1 cellular context compared by ENCODE assay signal in the genomic region with DNA sequence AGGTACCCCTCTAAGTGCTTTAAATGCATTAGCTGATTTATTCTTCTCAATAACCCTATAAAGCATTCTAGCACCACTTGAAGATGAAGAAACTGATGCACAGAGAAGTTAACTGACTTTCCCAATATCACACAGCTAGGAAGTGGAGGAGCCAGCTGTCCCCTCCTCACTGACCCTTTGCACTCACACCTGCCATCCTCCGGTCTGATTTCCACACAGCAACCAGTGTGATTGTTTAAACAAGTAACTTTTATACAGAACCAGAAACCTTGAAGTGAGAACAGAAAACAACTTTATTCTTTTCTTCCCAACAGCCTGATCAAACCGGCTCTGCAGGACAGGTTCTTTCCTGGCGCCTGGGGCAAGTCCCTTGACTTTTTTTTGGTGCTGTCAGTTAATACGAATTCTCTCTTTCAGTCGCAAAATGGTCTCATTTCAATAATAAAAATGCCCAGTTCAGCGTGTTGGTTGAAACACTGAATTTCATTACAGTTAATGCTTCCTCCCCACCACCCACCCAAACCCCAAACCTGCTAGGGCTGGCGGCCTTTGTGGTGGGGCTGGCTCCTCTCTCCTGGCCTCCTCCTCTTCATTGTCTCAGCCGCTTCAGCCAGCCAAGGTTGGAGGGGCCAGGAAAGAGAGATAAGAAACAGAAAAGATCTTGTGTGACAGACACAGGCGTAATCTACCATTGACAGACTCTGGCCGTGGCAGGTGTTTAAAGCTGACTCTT.
TF ChIP-seq lines count a peak whose summit lies in the region.

No MANE protein-coding gene starts in this region.

TF ChIP-seq in K562, 482 proteins besides CTCF, POLR2A, EP300 and RAD21 (continued from another document and continues in another):
- TF ChIP-seq TOE1 (IDR thresholded peaks at IDR 0.05; ENCODE audit: borderline replicate concordance) = peak; percentile 40; the same call in 1 of the 2 replicates
- no peak for TF ChIP-seq TOE1 (CRISPR knock-in tag; IDR thresholded peaks at IDR 0.05; ENCODE audit: borderline replicate concordance, low read depth)
- TF ChIP-seq ZNF589 (CRISPR knock-in tag; IDR thresholded peaks at IDR 0.05; ENCODE audit: low read depth) = peak; percentile 97
- peak; percentile 87 for TF ChIP-seq JUND (IDR thresholded peaks at IDR 0.05; ENCODE audit: borderline replicate concordance, low read depth, low read length)
- TF ChIP-seq JUND (tag; IDR thresholded peaks at IDR 0.05; ENCODE audit: borderline replicate concordance, low read depth, low read length) = no peak; the same call in 2 of the 3 replicates
- peak; percentile 54 to 84 for TF ChIP-seq MAZ (CRISPR knock-in tag; conservative IDR thresholded peaks at IDR 0.05 in 1 of 2, IDR thresholded peaks at IDR 0.05 in 1 of 2)
- TF ChIP-seq ARID1B (IDR thresholded peaks at IDR 0.05) = peak; percentile 100
- peak; percentile 80 for TF ChIP-seq NEUROD1 (IDR thresholded peaks at IDR 0.05; ENCODE audit: borderline replicate concordance, low read depth, low read length, partially characterized antibody)
- TF ChIP-seq PHTF2 (CRISPR knock-in tag; IDR thresholded peaks at IDR 0.05) = no peak
- TF ChIP-seq HMGN3 (IDR thresholded peaks at IDR 0.05; ENCODE audit: borderline replicate concordance, extremely low read depth, insufficient read length, low read depth, low read length) = peak; percentile 95
- peak in 1 of 2 experiments; percentile 75; a peak in 2 of 4 replicates for TF ChIP-seq ETV6 (IDR thresholded peaks at IDR 0.05; ENCODE audit: borderline replicate concordance in 1 of 2, low read depth in 2 of 2, low read length in 1 of 2)
- no peak for TF ChIP-seq ETV6 (CRISPR knock-in tag; IDR thresholded peaks at IDR 0.05; ENCODE audit: borderline replicate concordance)
- peak; percentile 98 for TF ChIP-seq DMBX1 (CRISPR knock-in tag; IDR thresholded peaks at IDR 0.05; ENCODE audit: borderline replicate concordance)
- TF ChIP-seq ZNF41 (CRISPR knock-in tag; conservative IDR thresholded peaks at IDR 0.05) = 0 out of 2 replicates have a peak, but pooled peaks have one; percentile 25
- TF ChIP-seq NR3C1 (CRISPR knock-in tag; IDR thresholded peaks at IDR 0.05) = no peak
- no peak for TF ChIP-seq NR4A1 (CRISPR knock-in tag; IDR thresholded peaks at IDR 0.05)
- TF ChIP-seq NR4A1 (tag; IDR thresholded peaks at IDR 0.05) = 0 out of 2 replicates have a peak, but pooled peaks have one; percentile 50
- TF ChIP-seq GATAD2B (IDR thresholded peaks at IDR 0.05; ENCODE audit: borderline replicate concordance) = 0 out of 2 replicates have a peak, but pooled peaks have one; percentile 51
- TF ChIP-seq EP400 (IDR thresholded peaks at IDR 0.05) = peak; percentile 28; the same call in 1 of the 2 replicates
- peak; percentile 96 for TF ChIP-seq PHB2 (IDR thresholded peaks at IDR 0.05; ENCODE audit: low read depth)
- peak; percentile 68; the same call in 1 of the 2 replicates for TF ChIP-seq ATF4 (CRISPR knock-in tag; IDR thresholded peaks at IDR 0.05)
- TF ChIP-seq ZNF644 (tag; IDR thresholded peaks at IDR 0.05; ENCODE audit: low read depth) = peak; percentile 90; the same call in 1 of the 2 replicates
- 0 out of 2 replicates have a peak, but pooled peaks have one; percentile 12 for TF ChIP-seq ZNF239 (CRISPR knock-in tag; IDR thresholded peaks at IDR 0.05)
- peak; percentile 96 for TF ChIP-seq NFIC (IDR thresholded peaks at IDR 0.05)
- TF ChIP-seq E2F3 (CRISPR knock-in tag; IDR thresholded peaks at IDR 0.05) = no peak
- TF ChIP-seq, protein P1, sequence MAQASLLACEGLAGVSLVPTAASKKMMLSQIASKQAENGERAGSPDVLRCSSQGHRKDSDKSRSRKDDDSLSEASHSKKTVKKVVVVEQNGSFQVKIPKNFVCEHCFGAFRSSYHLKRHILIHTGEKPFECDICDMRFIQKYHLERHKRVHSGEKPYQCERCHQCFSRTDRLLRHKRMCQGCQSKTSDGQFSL (CRISPR knock-in tag; IDR thresholded peaks at IDR 0.05) = peak; percentile 61; the same call in 1 of the 2 replicates
- TF ChIP-seq, protein P1 (tag; IDR thresholded peaks at IDR 0.05) = peak in 1 of 2 experiments; percentile 67; a peak in 1 of 4 replicates
- TF ChIP-seq, protein P2, sequence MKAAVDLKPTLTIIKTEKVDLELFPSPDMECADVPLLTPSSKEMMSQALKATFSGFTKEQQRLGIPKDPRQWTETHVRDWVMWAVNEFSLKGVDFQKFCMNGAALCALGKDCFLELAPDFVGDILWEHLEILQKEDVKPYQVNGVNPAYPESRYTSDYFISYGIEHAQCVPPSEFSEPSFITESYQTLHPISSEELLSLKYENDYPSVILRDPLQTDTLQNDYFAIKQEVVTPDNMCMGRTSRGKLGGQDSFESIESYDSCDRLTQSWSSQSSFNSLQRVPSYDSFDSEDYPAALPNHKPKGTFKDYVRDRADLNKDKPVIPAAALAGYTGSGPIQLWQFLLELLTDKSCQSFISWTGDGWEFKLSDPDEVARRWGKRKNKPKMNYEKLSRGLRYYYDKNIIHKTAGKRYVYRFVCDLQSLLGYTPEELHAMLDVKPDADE (conservative IDR thresholded peaks at IDR 0.05; ENCODE audit: control insufficient read depth, low read depth, low read length) = peak; percentile 84
- peak; percentile 42; the same call in 1 of the 2 replicates for TF ChIP-seq MYC (IDR thresholded peaks at IDR 0.05; ENCODE audit: low read depth, low read length)
- TF ChIP-seq MYC (CRISPR knock-in tag; IDR thresholded peaks at IDR 0.05; ENCODE audit: borderline replicate concordance, low read depth) = no peak
- peak; percentile 30; the same call in 1 of the 2 replicates for TF ChIP-seq RAD51 (IDR thresholded peaks at IDR 0.05; ENCODE audit: borderline replicate concordance, low read depth)
- TF ChIP-seq NONO (IDR thresholded peaks at IDR 0.05; ENCODE audit: low read depth in 2 of 2, low read length in 1 of 2) = 0 out of 4 replicates have a peak, but pooled peaks of 1 of the 2 experiments have one; percentile 67
- TF ChIP-seq, protein P3, sequence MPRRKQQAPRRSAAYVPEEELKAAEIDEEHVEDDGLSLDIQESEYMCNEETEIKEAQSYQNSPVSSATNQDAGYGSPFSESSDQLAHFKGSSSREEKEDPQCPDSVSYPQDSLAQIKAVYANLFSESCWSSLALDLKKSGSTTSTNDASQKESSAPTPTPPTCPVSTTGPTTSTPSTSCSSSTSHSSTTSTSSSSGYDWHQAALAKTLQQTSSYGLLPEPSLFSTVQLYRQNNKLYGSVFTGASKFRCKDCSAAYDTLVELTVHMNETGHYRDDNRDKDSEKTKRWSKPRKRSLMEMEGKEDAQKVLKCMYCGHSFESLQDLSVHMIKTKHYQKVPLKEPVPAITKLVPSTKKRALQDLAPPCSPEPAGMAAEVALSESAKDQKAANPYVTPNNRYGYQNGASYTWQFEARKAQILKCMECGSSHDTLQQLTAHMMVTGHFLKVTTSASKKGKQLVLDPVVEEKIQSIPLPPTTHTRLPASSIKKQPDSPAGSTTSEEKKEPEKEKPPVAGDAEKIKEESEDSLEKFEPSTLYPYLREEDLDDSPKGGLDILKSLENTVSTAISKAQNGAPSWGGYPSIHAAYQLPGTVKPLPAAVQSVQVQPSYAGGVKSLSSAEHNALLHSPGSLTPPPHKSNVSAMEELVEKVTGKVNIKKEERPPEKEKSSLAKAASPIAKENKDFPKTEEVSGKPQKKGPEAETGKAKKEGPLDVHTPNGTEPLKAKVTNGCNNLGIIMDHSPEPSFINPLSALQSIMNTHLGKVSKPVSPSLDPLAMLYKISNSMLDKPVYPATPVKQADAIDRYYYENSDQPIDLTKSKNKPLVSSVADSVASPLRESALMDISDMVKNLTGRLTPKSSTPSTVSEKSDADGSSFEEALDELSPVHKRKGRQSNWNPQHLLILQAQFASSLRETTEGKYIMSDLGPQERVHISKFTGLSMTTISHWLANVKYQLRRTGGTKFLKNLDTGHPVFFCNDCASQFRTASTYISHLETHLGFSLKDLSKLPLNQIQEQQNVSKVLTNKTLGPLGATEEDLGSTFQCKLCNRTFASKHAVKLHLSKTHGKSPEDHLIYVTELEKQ (CRISPR knock-in tag; IDR thresholded peaks at IDR 0.05) = no peak
- peak; percentile 76 for TF ChIP-seq TFAP4 (CRISPR knock-in tag; IDR thresholded peaks at IDR 0.05; ENCODE audit: borderline replicate concordance)
- peak; percentile 78 for TF ChIP-seq CREB1 (IDR thresholded peaks at IDR 0.05)
- TF ChIP-seq CREB1 (CRISPR knock-in tag; IDR thresholded peaks at IDR 0.05) = no peak
- TF ChIP-seq ZNF584 (CRISPR knock-in tag; IDR thresholded peaks at IDR 0.05; ENCODE audit: low read depth) = peak; percentile 78; the same call in 1 of the 2 replicates
- 0 out of 2 replicates have a peak, but pooled peaks have one; percentile 48 for TF ChIP-seq ZKSCAN1 (IDR thresholded peaks at IDR 0.05; ENCODE audit: low read depth, low read length)
- no peak for TF ChIP-seq ZNF561 (CRISPR knock-in tag; conservative IDR thresholded peaks at IDR 0.05)
- peak; percentile 56 for TF ChIP-seq ELF1 (tag; IDR thresholded peaks at IDR 0.05)
- TF ChIP-seq TCF3 (CRISPR knock-in tag; IDR thresholded peaks at IDR 0.05) = peak; percentile 98
- no peak for TF ChIP-seq RBM14 (IDR thresholded peaks at IDR 0.05; ENCODE audit: borderline replicate concordance, insufficient read depth, low read depth, low read length)
- peak; percentile 98 for TF ChIP-seq SMARCE1 (IDR thresholded peaks at IDR 0.05)
- peak; percentile 87 for TF ChIP-seq HDAC3 (IDR thresholded peaks at IDR 0.05; ENCODE audit: borderline replicate concordance, partially characterized antibody)
- TF ChIP-seq PCBP2 (IDR thresholded peaks at IDR 0.05; ENCODE audit: low read depth, low read length, poor library complexity, severe bottlenecking) = no peak
- TF ChIP-seq ZNF224 (CRISPR knock-in tag; IDR thresholded peaks at IDR 0.05) = no peak
- peak; percentile 81; the same call in 1 of the 2 replicates for TF ChIP-seq MTA1 (IDR thresholded peaks at IDR 0.05; ENCODE audit: borderline replicate concordance)
- TF ChIP-seq, protein P4, sequence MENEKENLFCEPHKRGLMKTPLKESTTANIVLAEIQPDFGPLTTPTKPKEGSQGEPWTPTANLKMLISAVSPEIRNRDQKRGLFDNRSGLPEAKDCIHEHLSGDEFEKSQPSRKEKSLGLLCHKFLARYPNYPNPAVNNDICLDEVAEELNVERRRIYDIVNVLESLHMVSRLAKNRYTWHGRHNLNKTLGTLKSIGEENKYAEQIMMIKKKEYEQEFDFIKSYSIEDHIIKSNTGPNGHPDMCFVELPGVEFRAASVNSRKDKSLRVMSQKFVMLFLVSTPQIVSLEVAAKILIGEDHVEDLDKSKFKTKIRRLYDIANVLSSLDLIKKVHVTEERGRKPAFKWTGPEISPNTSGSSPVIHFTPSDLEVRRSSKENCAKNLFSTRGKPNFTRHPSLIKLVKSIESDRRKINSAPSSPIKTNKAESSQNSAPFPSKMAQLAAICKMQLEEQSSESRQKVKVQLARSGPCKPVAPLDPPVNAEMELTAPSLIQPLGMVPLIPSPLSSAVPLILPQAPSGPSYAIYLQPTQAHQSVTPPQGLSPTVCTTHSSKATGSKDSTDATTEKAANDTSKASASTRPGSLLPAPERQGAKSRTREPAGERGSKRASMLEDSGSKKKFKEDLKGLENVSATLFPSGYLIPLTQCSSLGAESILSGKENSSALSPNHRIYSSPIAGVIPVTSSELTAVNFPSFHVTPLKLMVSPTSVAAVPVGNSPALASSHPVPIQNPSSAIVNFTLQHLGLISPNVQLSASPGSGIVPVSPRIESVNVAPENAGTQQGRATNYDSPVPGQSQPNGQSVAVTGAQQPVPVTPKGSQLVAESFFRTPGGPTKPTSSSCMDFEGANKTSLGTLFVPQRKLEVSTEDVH (IDR thresholded peaks at IDR 0.05; ENCODE audit: low read depth, partially characterized antibody) = peak; percentile 53
- TF ChIP-seq KDM1A (IDR thresholded peaks at IDR 0.05) = peak; percentile 81 to 90
- TF ChIP-seq CHD4 (IDR thresholded peaks at IDR 0.05; ENCODE audit: insufficient read depth, insufficient replicate concordance, low read depth, low read length, poor library complexity, severe bottlenecking) = peak; percentile 60
- TF ChIP-seq SMAD1 (IDR thresholded peaks at IDR 0.05; ENCODE audit: low read depth, low read length, partially characterized antibody) = peak; percentile 66
- peak; percentile 96 for TF ChIP-seq BCOR (IDR thresholded peaks at IDR 0.05)
- TF ChIP-seq TBL1XR1 (IDR thresholded peaks at IDR 0.05; ENCODE audit: low read length in 2 of 2) = peak; percentile 59 to 94; a peak in 3 of 4 replicates
- peak; percentile 69; the same call in 1 of the 2 replicates for TF ChIP-seq MBD2 (IDR thresholded peaks at IDR 0.05; ENCODE audit: borderline replicate concordance, low read depth)
- TF ChIP-seq KLF1 (tag; IDR thresholded peaks at IDR 0.05) = no peak
- peak; percentile 93 for TF ChIP-seq MEIS2 (IDR thresholded peaks at IDR 0.05; ENCODE audit: partially characterized antibody)
- TF ChIP-seq C11orf30 (IDR thresholded peaks at IDR 0.05; ENCODE audit: low read depth) = no peak
- peak; percentile 95 for TF ChIP-seq RBM25 (IDR thresholded peaks at IDR 0.05; ENCODE audit: low read depth, low read length, severe bottlenecking)
- TF ChIP-seq ELF4 (CRISPR knock-in tag; IDR thresholded peaks at IDR 0.05) = peak; percentile 95
- no peak for TF ChIP-seq NR2F6 (CRISPR knock-in tag; IDR thresholded peaks at IDR 0.05)
- TF ChIP-seq ZNF274 (IDR thresholded peaks at IDR 0.05; ENCODE audit: borderline replicate concordance, low read depth, low read length) = peak; percentile 67; the same call in 1 of the 2 replicates
- TF ChIP-seq SOX6 (IDR thresholded peaks at IDR 0.05) = peak; percentile 99
- no peak for TF ChIP-seq KDM2B (CRISPR knock-in tag; IDR thresholded peaks at IDR 0.05)
- peak; percentile 95 for TF ChIP-seq NBN (IDR thresholded peaks at IDR 0.05; ENCODE audit: low read depth)
- TF ChIP-seq OTX1 (CRISPR knock-in tag; IDR thresholded peaks at IDR 0.05) = peak; percentile 68; the same call in 1 of the 2 replicates
- no peak for TF ChIP-seq TFAM (CRISPR knock-in tag; conservative IDR thresholded peaks at IDR 0.05)
- no peak for TF ChIP-seq NR2C2 (CRISPR knock-in tag; IDR thresholded peaks at IDR 0.05)
- no peak; the same call in 1 of the 2 replicates for TF ChIP-seq NR2C2 (tag; IDR thresholded peaks at IDR 0.05)
